In genomic region chr20:57329608-57330221, GRCh38 we compare ENCODE assay signal across 13 cellular contexts. TPM values are rescaled to one million over a fixed set of nuclear protein-coding genes. Genes with fewer than 3 reads are reported as not detected.
A peak's percentile ranks its signal among the peaks of the same experiment; 100 is the strongest.
DNase-seq lines count a peak whose midpoint lies in the region; ATAC-seq and TF ChIP-seq lines count a peak whose summit lies in the region.
"Had no signal": no experiment of that assay in that cellular context is flagged by ENCODE, and none has a peak within 500 bp of the region (broad histone marks: within the 10 kb centered on the region; RNA-seq: fewer than 3 reads in every experiment).

A gene with protein sequence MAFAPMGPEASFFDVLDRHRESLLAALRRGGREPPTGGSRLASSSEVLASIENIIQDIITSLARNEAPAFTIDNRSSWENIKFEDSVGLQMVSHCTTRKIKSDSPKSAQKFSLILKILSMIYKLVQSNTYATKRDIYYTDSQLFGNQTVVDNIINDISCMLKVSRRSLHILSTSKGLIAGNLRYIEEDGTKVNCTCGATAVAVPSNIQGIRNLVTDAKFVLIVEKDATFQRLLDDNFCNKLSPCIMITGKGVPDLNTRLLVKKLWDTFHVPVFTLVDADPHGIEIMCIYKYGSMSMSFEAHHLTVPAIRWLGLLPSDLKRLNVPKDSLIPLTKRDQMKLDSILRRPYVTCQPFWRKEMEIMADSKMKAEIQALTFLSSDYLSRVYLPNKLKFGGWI (plus strand): TSS chr20:57329803. CDS start chr20:57329868, 65 bp downstream.

- whole genome bisulfite sequencing in right cardiac atrium = 61% methylated on average over 40 of the region's 40 CpGs
- WGBS in GM23248 (ENCODE audit: low coverage in 1 of 2, low lambda C conversion rate in 2 of 2, missing lambda C conversion rate in 2 of 2), 2 experiments = 83 to 84% methylated on average over 36 to 38 of the region's 40 CpGs

- no peak within 1 kb of the TSS for H3K27ac ChIP-seq in RWPE2 (ENCODE audit: poor library complexity, severe bottlenecking)
- no peak within 1 kb of the TSS for H3K27ac ChIP-seq in right cardiac atrium (ENCODE audit: low read length)
- no peak within 1 kb of the TSS for H3K27ac ChIP-seq in GM23248
- H3K27ac ChIP-seq: SJSA1 had no signal

- H3K9me3 ChIP-seq in RWPE2 (ENCODE audit: severe bottlenecking) = no peaks in the 10 kb centered on the region
- H3K9me3 ChIP-seq in right cardiac atrium (ENCODE audit: control insufficient read depth, low read length) = no peaks in the 10 kb centered on the region
- H3K9me3 ChIP-seq in GM23248 (ENCODE audit: low read depth) = no peaks in the 10 kb centered on the region
- H3K9me3 ChIP-seq: SJSA1 had no signal

- H3K36me3 ChIP-seq in RWPE2 (ENCODE audit: low read depth) (no peaks in the 10 kb centered on the region), GM23248 (ENCODE audit: low read depth) (no peaks in the 10 kb centered on the region)
- H3K36me3 ChIP-seq: SJSA1 had no signal

- H3K9me2 ChIP-seq in GM23248 (ENCODE audit: insufficient read depth) = no peaks in the 10 kb centered on the region

- H3F3A ChIP-seq in GM23248 (ENCODE audit: insufficient read depth) = no peaks in the 10 kb centered on the region

- peaks cover 10% of the 10 kb centered on the region for H3K4me1 ChIP-seq in RWPE2 (ENCODE audit: insufficient read depth, poor library complexity, severe bottlenecking)
- no peaks in the 10 kb centered on the region for H3K4me1 ChIP-seq in right cardiac atrium (ENCODE audit: control insufficient read depth, insufficient read depth, low read length)
- no peaks in the 10 kb centered on the region for H3K4me1 ChIP-seq in GM23248 (ENCODE audit: insufficient read depth)
- H3K4me1 ChIP-seq: SJSA1 had no signal

- DNase-seq in activated CD4-positive, alpha-beta T cell treated with anti-CD3 and anti-CD28 coated beads for 48 hours = peak; percentile 21
- no peak for DNase-seq in activated CD4-positive, alpha-beta T cell treated with anti-CD3 and anti-CD28 coated beads, Interleukin-2, amount 50 U/mL, for 4 hours
- DNase-seq in RWPE2 (ENCODE audit: low spot score) (peak; percentile 75), right cardiac atrium (no peak), GM23248 (no peak), NCI-H2107 (lab: John Stamatoyannopoulos, UW) (no peak)
- no peak for DNase-seq in effector CD8-positive, alpha-beta T cell (lab: John Stamatoyannopoulos, UW)
- DNase-seq: activated CD4-positive, alpha-beta T cell treated with anti-CD3 and anti-CD28 coated beads, Interleukin-2, amount 10 ng/mL, durations not matched to agents 7 days and 5 days; GOT3; KG1; NCI-H446 treated with DMSO at 0.1 percent for 48 hours had no signal

- in situ Hi-C loops in GM23248 (cut with MboI) = no loop called here

- H3K9ac ChIP-seq in GM23248 = no peak within 1 kb of the TSS

- no peak within 1 kb of the TSS for H3K27ac Mint-ChIP-seq in stimulated activated memory B cell treated with anti-CD40 and anti-IgM and Interleukin-4, amounts not matched to agents 10 μg/mL and 1 μg/mL and 100 μg/mL, for 72 hours
- H3K27ac Mint-ChIP-seq: activated CD4-positive, alpha-beta T cell treated with anti-CD3 and anti-CD28 coated beads, Interleukin-2, amount 10 ng/mL, durations not matched to agents 7 days and 5 days had no signal

- H3K79me2 ChIP-seq in GM23248 (ENCODE audit: insufficient read depth) = no peaks in the 10 kb centered on the region

- peak; percentile 15 for TF ChIP-seq CTCF in RWPE2 (IDR thresholded peaks at IDR 0.05; ENCODE audit: poor library complexity, severe bottlenecking)

- H3K4me3 ChIP-seq in RWPE2 (ENCODE audit: severe bottlenecking) (no peak within 1 kb of the TSS), right cardiac atrium (ENCODE audit: low read length) (no peak within 1 kb of the TSS), GM23248 (no peak within 1 kb of the TSS)
- H3K4me3 ChIP-seq: SJSA1 had no signal

- H3K36me3 Mint-ChIP-seq in stimulated activated memory B cell treated with anti-CD40 and anti-IgM and Interleukin-4, amounts not matched to agents 10 μg/mL and 1 μg/mL and 100 μg/mL, for 72 hours = no peaks in the 10 kb centered on the region

- H3K27me3 ChIP-seq in RWPE2 (ENCODE audit: insufficient read depth, poor library complexity, severe bottlenecking) (peaks cover 47% of the 10 kb centered on the region), right cardiac atrium (ENCODE audit: control insufficient read depth, insufficient read depth) (no peaks in the 10 kb centered on the region), GM23248 (replicated peaks; ENCODE audit: insufficient read depth) (peaks cover 40% of the 10 kb centered on the region)

- no peaks in the 10 kb centered on the region for H3K9me3 Mint-ChIP-seq in stimulated activated memory B cell treated with anti-CD40 and anti-IgM and Interleukin-4, amounts not matched to agents 10 μg/mL and 1 μg/mL and 100 μg/mL, for 72 hours
- H3K9me3 Mint-ChIP-seq: activated CD4-positive, alpha-beta T cell treated with anti-CD3 and anti-CD28 coated beads, Interleukin-2, amount 10 ng/mL, durations not matched to agents 7 days and 5 days had no signal

- intact Hi-C loops in right cardiac atrium (cut with DNase I) = loop anchor here in 3 of 4 donors (5.0 kb wide), 2 partner anchors 237 to 242 kb away; no protein-coding TSS in a partner anchor

- H3K4me3 Mint-ChIP-seq in stimulated activated memory B cell treated with anti-CD40 and anti-IgM and Interleukin-4, amounts not matched to agents 10 μg/mL and 1 μg/mL and 100 μg/mL, for 72 hours = no peak within 1 kb of the TSS
- H3K4me3 Mint-ChIP-seq: activated CD4-positive, alpha-beta T cell treated with anti-CD3 and anti-CD28 coated beads, Interleukin-2, amount 10 ng/mL, durations not matched to agents 7 days and 5 days had no signal

- no peak within 1 kb of the TSS for H3K4me2 ChIP-seq in GM23248 (ENCODE audit: unreplicated experiment)

- H2AFZ ChIP-seq in GM23248 = no peak within 1 kb of the TSS

- peaks cover 40% of the 10 kb centered on the region for H3K27me3 Mint-ChIP-seq in stimulated activated memory B cell treated with anti-CD40 and anti-IgM and Interleukin-4, amounts not matched to agents 10 μg/mL and 1 μg/mL and 100 μg/mL, for 72 hours

- no peak for ATAC-seq in RWPE2 (ENCODE audit: low read depth)
- ATAC-seq in right cardiac atrium = peak; percentile 51 to 55
- ATAC-seq in stimulated activated memory B cell treated with anti-CD40 and anti-IgM and Interleukin-4, amounts not matched to agents 10 μg/mL and 1 μg/mL and 100 μg/mL, for 72 hours = peak; percentile 50

- no peaks in the 10 kb centered on the region for H4K20me1 ChIP-seq in GM23248 (ENCODE audit: insufficient read depth)

- H3K4me1 Mint-ChIP-seq in stimulated activated memory B cell treated with anti-CD40 and anti-IgM and Interleukin-4, amounts not matched to agents 10 μg/mL and 1 μg/mL and 100 μg/mL, for 72 hours = no peaks in the 10 kb centered on the region
- H3K4me1 Mint-ChIP-seq: activated CD4-positive, alpha-beta T cell treated with anti-CD3 and anti-CD28 coated beads, Interleukin-2, amount 10 ng/mL, durations not matched to agents 7 days and 5 days had no signal

RNA-seq across cellular contexts. Expression of the gene that starts here (rescaled TPM):
- total RNA-seq in right cardiac atrium = not detected
- polyA plus RNA-seq in right cardiac atrium (not detected), GM23248 (2016; fragmentation: Nextera tagmentation; extraction: Ambion mirVana) (not detected in 2 replicates)
- total RNA-seq in GM23248 (2014; rRNA removed; shearing (Covaris generic)) = not detected in 2 replicates
- total RNA-seq: activated CD4-positive, alpha-beta T cell treated with anti-CD3 and anti-CD28 coated beads, Interleukin-2, amount 10 ng/mL, durations not matched to agents 7 days and 5 days; SJSA1 had no signal

Comparison
In these comparisons a context has a peak if more than half of its experiments do, and no peak if none do; other contexts are left out.
1. DNase-seq: peak in activated CD4-positive, alpha-beta T cell treated with anti-CD3 and anti-CD28 coated beads for 48 hours (single experiment) and RWPE2 (single experiment); none in activated CD4-positive, alpha-beta T cell treated with anti-CD3 and anti-CD28 coated beads, Interleukin-2, amount 50 U/mL, for 4 hours (0 of 2), right cardiac atrium (0 of 3), GM23248 (single experiment), NCI-H2107 (single experiment) and effector CD8-positive, alpha-beta T cell (single experiment).
2. Peak in ATAC-seq in right cardiac atrium; RNA of the gene not detected or under 1 TPM.